ENCODE assay signal across 1 cellular context in genomic region chr3:111581403-111582113, GRCh38.
TF ChIP-seq lines count a peak whose summit lies in the region.

No MANE protein-coding gene starts in this region.

TF ChIP-seq in HCT116, 20 proteins besides CTCF, POLR2A, EP300 and RAD21:
- TF ChIP-seq ZNF274 (IDR thresholded peaks at IDR 0.05; ENCODE audit: low read depth, low read length) = no peak
- peak; percentile 5; the same call in 1 of the 2 replicates for TF ChIP-seq CBX3 (IDR thresholded peaks at IDR 0.05; ENCODE audit: low read depth)
- 0 out of 2 replicates have a peak, but pooled peaks have one; percentile 26 for TF ChIP-seq EGR1 (IDR thresholded peaks at IDR 0.05; ENCODE audit: low read depth)
- peak; percentile 31; the same call in 1 of the 2 replicates for TF ChIP-seq SP1 (IDR thresholded peaks at IDR 0.05; ENCODE audit: low read depth)
- no peak for TF ChIP-seq POLR2AphosphoS5 (IDR thresholded peaks at IDR 0.05; ENCODE audit: low read depth, low read length)
- peak; percentile 41; the same call in 1 of the 2 replicates for TF ChIP-seq FOSL1 (IDR thresholded peaks at IDR 0.05; ENCODE audit: low read depth)
- no peak for TF ChIP-seq SIN3A (IDR thresholded peaks at IDR 0.05; ENCODE audit: low read depth)
- TF ChIP-seq EZH2phosphoT487 (IDR thresholded peaks at IDR 0.05; ENCODE audit: borderline replicate concordance) = no peak
- TF ChIP-seq CEBPB (IDR thresholded peaks at IDR 0.05; ENCODE audit: low read depth) = peak; percentile 10; the same call in 1 of the 2 replicates
- TF ChIP-seq TCF7L2 (IDR thresholded peaks at IDR 0.05; ENCODE audit: borderline replicate concordance, extremely low read depth, insufficient read depth, insufficient read length) = peak; percentile 51
TF ChIP-seq in HCT116: peak in this region for 6.
